Comparison of ENCODE assay signal across 17 cellular contexts in genomic region chr2:237304763-237305514, GRCh38.
DNase-seq lines count a peak whose midpoint lies in the region; ATAC-seq lines count a peak whose summit lies in the region.
"Had no signal": no experiment of that assay in that cellular context is flagged by ENCODE, and none has a peak within 500 bp of the region (broad histone marks: within the 10 kb centered on the region; RNA-seq: fewer than 3 reads in every experiment).

No MANE protein-coding gene starts in this region.

- DNase-seq in Daoy (ENCODE audit: low read depth) (peak; percentile 96), NCI-H446 treated with DMSO at 0.1 percent for 48 hours (lab: John Stamatoyannopoulos, UW) (peak; percentile 77), dedifferentiated amniotic fluid mesenchymal stem cell (ENCODE audit: extremely low spot score) (peak; percentile 34)
- DNase-seq in activated T-cell treated with anti-CD3 and anti-CD28 coated beads, Interleukin-2, amount 50 U/mL, for 4 hours: no peak
- no peak for DNase-seq in T-helper 2 cell treated with Interferon-gamma antibody and Interleukin-4, amounts not matched to agents 5 μg/mL and 100 μg/mL, for 36 hours (ENCODE audit: low spot score)
- no peak for DNase-seq in activated effector memory CD4-positive, alpha-beta T cell treated with Interleukin-2 at 50 U/mL for 16 hours
- DNase-seq: activated CD4-positive, alpha-beta T cell treated with anti-CD3 and anti-CD28 coated beads for 1 hour; CD8-positive, alpha-beta T cell; glutamatergic neuron; NCI-H1694 treated with DMSO at 0.1 percent for 48 hours; NCI-H82; stimulated activated CD4-positive, alpha-beta T cell treated with anti-CD3 and anti-CD28 coated beads, Interleukin-2, amount 100 ng/mL, for 24 hours; stimulated activated naive CD4-positive, alpha-beta T cell treated with Interleukin-2 at 50 U/mL for 16 hours had no signal

- no peak overlapping the region for H3K4me3 Mint-ChIP-seq in activated T-cell treated with anti-CD3 and anti-CD28 coated beads, Interleukin-2, amount 50 U/mL, for 4 hours
- no peak overlapping the region for H3K4me3 Mint-ChIP-seq in T-helper 2 cell treated with Interferon-gamma antibody and Interleukin-4, amounts not matched to agents 5 μg/mL and 100 μg/mL, for 36 hours
- H3K4me3 Mint-ChIP-seq: activated T-helper 1 cell treated with anti-CD3 and anti-CD28 coated beads, Interleukin-12 subunit alpha, Interleukin-12 subunit beta, Interleukin-2, Interleukin-4 antibody, amounts not matched to agents 30 ng/mL and 10 ng/mL and 1 ng/mL, durations not matched to agents 14 hours and 24 hours and 36 hours; CD8-positive, alpha-beta T cell had no signal

- peaks cover 4% of the 10 kb centered on the region for H3K36me3 Mint-ChIP-seq in activated T-cell treated with anti-CD3 and anti-CD28 coated beads, Interleukin-2, amount 50 U/mL, for 4 hours (ENCODE audit: insufficient read depth)
- H3K36me3 Mint-ChIP-seq in T-helper 2 cell treated with Interferon-gamma antibody and Interleukin-4, amounts not matched to agents 5 μg/mL and 100 μg/mL, for 36 hours (ENCODE audit: low read depth): no peaks in the 10 kb centered on the region
- H3K36me3 Mint-ChIP-seq: CD8-positive, alpha-beta T cell had no signal

- H3K36me3 ChIP-seq in muscle layer of duodenum (ENCODE audit: control insufficient read depth in 1 of 2, insufficient read depth in 2 of 2, low read length in 2 of 2): no peaks in the 10 kb centered on the region
- H3K36me3 ChIP-seq: ovary had no signal

- no peaks in the 10 kb centered on the region for H3K27me3 ChIP-seq in muscle layer of duodenum (ENCODE audit: low read depth, low read length)
- H3K27me3 ChIP-seq: ovary had no signal

- H3K4me1 ChIP-seq in muscle layer of duodenum (ENCODE audit: control insufficient read depth in 1 of 2, insufficient read depth in 2 of 2, low read length in 2 of 2): peaks cover 3 to 6% of the 10 kb centered on the region in 2 donors

- H3K27ac ChIP-seq in muscle layer of duodenum (ENCODE audit: low read length): peak overlapping the region; percentile 9
- H3K27ac ChIP-seq: ovary had no signal

- H3K9me3 ChIP-seq in muscle layer of duodenum (ENCODE audit: control insufficient read depth in 1 of 2, low read length in 2 of 2): no peaks in the 10 kb centered on the region
- H3K9me3 ChIP-seq: ovary had no signal

- H3K27ac Mint-ChIP-seq in T-helper 2 cell treated with Interferon-gamma antibody and Interleukin-4, amounts not matched to agents 5 μg/mL and 100 μg/mL, for 36 hours: no peak overlapping the region
- H3K27ac Mint-ChIP-seq: activated T-helper 1 cell treated with anti-CD3 and anti-CD28 coated beads, Interleukin-12 subunit alpha, Interleukin-12 subunit beta, Interleukin-2, Interleukin-4 antibody, amounts not matched to agents 30 ng/mL and 10 ng/mL and 1 ng/mL, durations not matched to agents 14 hours and 24 hours and 36 hours; CD8-positive, alpha-beta T cell had no signal

- H3K9me3 Mint-ChIP-seq in activated T-cell treated with anti-CD3 and anti-CD28 coated beads, Interleukin-2, amount 50 U/mL, for 4 hours: peaks cover 10% of the 10 kb centered on the region
- peaks cover 5% of the 10 kb centered on the region for H3K9me3 Mint-ChIP-seq in T-helper 2 cell treated with Interferon-gamma antibody and Interleukin-4, amounts not matched to agents 5 μg/mL and 100 μg/mL, for 36 hours

- no peak overlapping the region for H3K4me3 ChIP-seq in muscle layer of duodenum (ENCODE audit: low read depth in 1 of 2, low read length in 2 of 2)
- H3K4me3 ChIP-seq: ovary had no signal

- ATAC-seq in activated T-cell treated with anti-CD3 and anti-CD28 coated beads, Interleukin-2, amount 50 U/mL, for 4 hours: no peak
- ATAC-seq in HG02678 (IDR thresholded peaks at IDR 0.05; ENCODE audit: unreplicated experiment): no peak
- ATAC-seq: CD8-positive, alpha-beta T cell had no signal

- peaks cover 11% of the 10 kb centered on the region for H3K27me3 Mint-ChIP-seq in activated T-cell treated with anti-CD3 and anti-CD28 coated beads, Interleukin-2, amount 50 U/mL, for 4 hours (ENCODE audit: low read depth)
- H3K27me3 Mint-ChIP-seq in T-helper 2 cell treated with Interferon-gamma antibody and Interleukin-4, amounts not matched to agents 5 μg/mL and 100 μg/mL, for 36 hours (ENCODE audit: low read depth): no peaks in the 10 kb centered on the region

- H3K4me1 Mint-ChIP-seq in activated T-cell treated with anti-CD3 and anti-CD28 coated beads, Interleukin-2, amount 50 U/mL, for 4 hours (ENCODE audit: low read depth): no peaks in the 10 kb centered on the region
- no peaks in the 10 kb centered on the region for H3K4me1 Mint-ChIP-seq in T-helper 2 cell treated with Interferon-gamma antibody and Interleukin-4, amounts not matched to agents 5 μg/mL and 100 μg/mL, for 36 hours (ENCODE audit: low read depth)

Comparison
In these comparisons a context has a peak if more than half of its experiments do, and no peak if none do; other contexts are left out.
1. DNase-seq: peak in Daoy (single experiment), NCI-H446 treated with DMSO at 0.1 percent for 48 hours (single experiment) and dedifferentiated amniotic fluid mesenchymal stem cell (single experiment); none in activated T-cell treated with anti-CD3 and anti-CD28 coated beads, Interleukin-2, amount 50 U/mL, for 4 hours (single experiment), T-helper 2 cell treated with Interferon-gamma antibody and Interleukin-4, amounts not matched to agents 5 μg/mL and 100 μg/mL, for 36 hours (single experiment) and activated effector memory CD4-positive, alpha-beta T cell treated with Interleukin-2 at 50 U/mL for 16 hours (single experiment).